8 cellular contexts compared by ENCODE assay signal in genomic region chr6:106446287-106446885, GRCh38.
DNase-seq lines count a peak whose midpoint lies in the region; ATAC-seq, FAIRE-seq and TF ChIP-seq lines count a peak whose summit lies in the region.

No MANE protein-coding gene starts in this region.

- no peak; the same call in 2 of the 3 replicates for ATAC-seq in RWPE2 (ENCODE audit: low read depth)
- no peak for ATAC-seq in stimulated activated memory B cell treated with anti-CD40 and anti-IgM and Interleukin-4, amounts not matched to agents 10 μg/mL and 1 μg/mL and 100 μg/mL, for 72 hours

- DNase-seq in RWPE2 (ENCODE audit: low spot score) (no peak), germinal center (ENCODE audit: low spot score) (peak; percentile 17), GM12892 (ENCODE audit: insufficient read length) (no peak), foreskin melanocyte (no peak), glutamatergic neuron (no peak)

- H3K36me3 ChIP-seq in RWPE2 (ENCODE audit: low read depth): no peaks in the 10 kb centered on the region

- no peaks in the 10 kb centered on the region for H3K27me3 ChIP-seq in RWPE2 (ENCODE audit: insufficient read depth, poor library complexity, severe bottlenecking)

- H3K27ac Mint-ChIP-seq in glutamatergic neuron (ENCODE audit: unreplicated experiment): no peak overlapping the region
- H3K27ac Mint-ChIP-seq in stimulated activated memory B cell treated with anti-CD40 and anti-IgM and Interleukin-4, amounts not matched to agents 10 μg/mL and 1 μg/mL and 100 μg/mL, for 72 hours: no peak overlapping the region

- H3K27ac ChIP-seq in 22Rv1: peak overlapping the region; percentile 90
- no peak overlapping the region for H3K27ac ChIP-seq in RWPE2 (ENCODE audit: poor library complexity, severe bottlenecking)

- H3K9me3 Mint-ChIP-seq in glutamatergic neuron (ENCODE audit: unreplicated experiment): no peaks in the 10 kb centered on the region
- H3K9me3 Mint-ChIP-seq in stimulated activated memory B cell treated with anti-CD40 and anti-IgM and Interleukin-4, amounts not matched to agents 10 μg/mL and 1 μg/mL and 100 μg/mL, for 72 hours: no peaks in the 10 kb centered on the region

- peaks cover 2% of the 10 kb centered on the region for H3K4me1 ChIP-seq in RWPE2 (ENCODE audit: insufficient read depth, poor library complexity, severe bottlenecking)

- H3K4me3 ChIP-seq in RWPE2 (ENCODE audit: severe bottlenecking): no peak overlapping the region

- no peaks in the 10 kb centered on the region for H3K27me3 Mint-ChIP-seq in glutamatergic neuron (ENCODE audit: unreplicated experiment)
- H3K27me3 Mint-ChIP-seq in stimulated activated memory B cell treated with anti-CD40 and anti-IgM and Interleukin-4, amounts not matched to agents 10 μg/mL and 1 μg/mL and 100 μg/mL, for 72 hours: no peaks in the 10 kb centered on the region

- no peak for FAIRE-seq in GM12892 (lab: Jason Lieb, UNC)

- TF ChIP-seq CTCF in 22Rv1 (IDR thresholded peaks at IDR 0.05) (peak; percentile 72), GM12874 (IDR thresholded peaks at IDR 0.05; ENCODE audit: insufficient read depth, low read depth, low read length) (peak; percentile 8; the same call in 1 of the 2 replicates), RWPE2 (IDR thresholded peaks at IDR 0.05; ENCODE audit: poor library complexity, severe bottlenecking) (peak; percentile 79), glutamatergic neuron (IDR thresholded peaks at IDR 0.05; ENCODE audit: partially characterized antibody, unreplicated experiment) (no peak)

- TF ChIP-seq POLR2A in GM12892 (IDR thresholded peaks at IDR 0.05; ENCODE audit: low read depth, low read length): no peak

- no peak overlapping the region for H3K4me3 Mint-ChIP-seq in glutamatergic neuron (ENCODE audit: unreplicated experiment)
- H3K4me3 Mint-ChIP-seq in stimulated activated memory B cell treated with anti-CD40 and anti-IgM and Interleukin-4, amounts not matched to agents 10 μg/mL and 1 μg/mL and 100 μg/mL, for 72 hours: no peak overlapping the region

- no peaks in the 10 kb centered on the region for H3K9me3 ChIP-seq in RWPE2 (ENCODE audit: severe bottlenecking)

- H3K36me3 Mint-ChIP-seq in glutamatergic neuron (ENCODE audit: unreplicated experiment): no peaks in the 10 kb centered on the region
- H3K36me3 Mint-ChIP-seq in stimulated activated memory B cell treated with anti-CD40 and anti-IgM and Interleukin-4, amounts not matched to agents 10 μg/mL and 1 μg/mL and 100 μg/mL, for 72 hours: no peaks in the 10 kb centered on the region

- H3K4me1 Mint-ChIP-seq in glutamatergic neuron (ENCODE audit: low read depth, unreplicated experiment): peaks cover 23% of the 10 kb centered on the region
- H3K4me1 Mint-ChIP-seq in stimulated activated memory B cell treated with anti-CD40 and anti-IgM and Interleukin-4, amounts not matched to agents 10 μg/mL and 1 μg/mL and 100 μg/mL, for 72 hours: peaks cover 25% of the 10 kb centered on the region
